Comparison of ENCODE assay signal across 1 cellular context in the genomic region with DNA sequence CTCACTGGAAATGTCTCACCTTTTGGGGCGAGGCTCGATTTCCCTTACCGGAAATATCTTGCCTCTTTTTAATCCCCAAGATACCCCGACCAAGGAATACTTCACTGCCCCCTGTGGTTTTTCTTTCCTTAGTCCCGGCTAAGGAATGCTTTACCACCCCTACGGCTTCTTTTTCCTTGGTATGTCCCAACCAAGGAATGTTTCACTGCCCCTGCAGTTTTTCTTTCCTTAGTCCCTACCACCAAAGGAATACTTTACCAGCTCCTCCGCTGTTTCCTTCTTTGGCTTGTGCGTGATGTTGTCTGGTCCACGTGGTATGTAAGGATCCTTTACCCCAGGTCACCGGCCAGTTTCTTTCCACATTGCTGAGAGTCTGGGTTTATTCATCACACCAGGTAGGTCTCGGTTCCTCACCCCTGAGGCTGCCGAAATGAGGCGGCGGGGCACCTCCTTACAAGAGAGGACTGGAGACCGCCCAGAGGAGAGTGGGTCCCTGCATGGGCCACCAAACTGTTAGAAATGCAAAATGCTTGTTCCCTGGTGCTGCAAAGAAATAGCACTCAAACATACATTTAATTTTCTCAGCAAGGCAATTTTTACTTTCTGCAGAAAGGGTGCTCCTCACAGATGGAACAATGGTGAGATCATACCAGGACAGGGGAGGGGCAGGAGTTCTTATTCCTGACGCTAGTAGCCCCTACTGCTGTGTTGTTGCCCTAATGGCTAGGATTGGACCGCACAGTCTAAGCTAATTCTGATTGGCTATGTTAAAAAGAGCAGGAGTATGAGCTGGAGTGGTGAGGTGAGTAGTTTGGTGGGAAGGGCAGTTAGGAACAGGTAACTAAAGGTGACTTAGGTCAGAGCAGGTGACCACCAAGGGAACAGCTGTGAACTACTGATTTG.
TF ChIP-seq lines count a peak whose summit lies in the region.

No MANE protein-coding gene starts in this region.

TF ChIP-seq in GM12878, 131 proteins besides CTCF, POLR2A, EP300 and RAD21:
- TF ChIP-seq, protein P1, sequence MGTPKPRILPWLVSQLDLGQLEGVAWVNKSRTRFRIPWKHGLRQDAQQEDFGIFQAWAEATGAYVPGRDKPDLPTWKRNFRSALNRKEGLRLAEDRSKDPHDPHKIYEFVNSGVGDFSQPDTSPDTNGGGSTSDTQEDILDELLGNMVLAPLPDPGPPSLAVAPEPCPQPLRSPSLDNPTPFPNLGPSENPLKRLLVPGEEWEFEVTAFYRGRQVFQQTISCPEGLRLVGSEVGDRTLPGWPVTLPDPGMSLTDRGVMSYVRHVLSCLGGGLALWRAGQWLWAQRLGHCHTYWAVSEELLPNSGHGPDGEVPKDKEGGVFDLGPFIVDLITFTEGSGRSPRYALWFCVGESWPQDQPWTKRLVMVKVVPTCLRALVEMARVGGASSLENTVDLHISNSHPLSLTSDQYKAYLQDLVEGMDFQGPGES (IDR thresholded peaks at IDR 0.05): no peak
- TF ChIP-seq FOXM1 (IDR thresholded peaks at IDR 0.05; ENCODE audit: low read depth, low read length) (no peak), CBX5 (IDR thresholded peaks at IDR 0.05; ENCODE audit: low read depth) (peak; percentile 99), DPF2 (IDR thresholded peaks at IDR 0.05) (no peak), YY1 (IDR thresholded peaks at IDR 0.05; ENCODE audit: low read depth, low read length) (no peak), SUPT20H (IDR thresholded peaks at IDR 0.05; ENCODE audit: borderline replicate concordance, control insufficient read depth, low read depth, low read length) (no peak), KLF5 (IDR thresholded peaks at IDR 0.05; ENCODE audit: partially characterized antibody) (peak; percentile 86)
- TF ChIP-seq, protein P2, sequence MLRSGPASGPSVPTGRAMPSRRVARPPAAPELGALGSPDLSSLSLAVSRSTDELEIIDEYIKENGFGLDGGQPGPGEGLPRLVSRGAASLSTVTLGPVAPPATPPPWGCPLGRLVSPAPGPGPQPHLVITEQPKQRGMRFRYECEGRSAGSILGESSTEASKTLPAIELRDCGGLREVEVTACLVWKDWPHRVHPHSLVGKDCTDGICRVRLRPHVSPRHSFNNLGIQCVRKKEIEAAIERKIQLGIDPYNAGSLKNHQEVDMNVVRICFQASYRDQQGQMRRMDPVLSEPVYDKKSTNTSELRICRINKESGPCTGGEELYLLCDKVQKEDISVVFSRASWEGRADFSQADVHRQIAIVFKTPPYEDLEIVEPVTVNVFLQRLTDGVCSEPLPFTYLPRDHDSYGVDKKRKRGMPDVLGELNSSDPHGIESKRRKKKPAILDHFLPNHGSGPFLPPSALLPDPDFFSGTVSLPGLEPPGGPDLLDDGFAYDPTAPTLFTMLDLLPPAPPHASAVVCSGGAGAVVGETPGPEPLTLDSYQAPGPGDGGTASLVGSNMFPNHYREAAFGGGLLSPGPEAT (IDR thresholded peaks at IDR 0.05; ENCODE audit: low read depth): 0 out of 2 replicates have a peak, but pooled peaks have one; percentile 19
